Comparison of ENCODE assay signal across 18 cellular contexts in the genomic region with DNA sequence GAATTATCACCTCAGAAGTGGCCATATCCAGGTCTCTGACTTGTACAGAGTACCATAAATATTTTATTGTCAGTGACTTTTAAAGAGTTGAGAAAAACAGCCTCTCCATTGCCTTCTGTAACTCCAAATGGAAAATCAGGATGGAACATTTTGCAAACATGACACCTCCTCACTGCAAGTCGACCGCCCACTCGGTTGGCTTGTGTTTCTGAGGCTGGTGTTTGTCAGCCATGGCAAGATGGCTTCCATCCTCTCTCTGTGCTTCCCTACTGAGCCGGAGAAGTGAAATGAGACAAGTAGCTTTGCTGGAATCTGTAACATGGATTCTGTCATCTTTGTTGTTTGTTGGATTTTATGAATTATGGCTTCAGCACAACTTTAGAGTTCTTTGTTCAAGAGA.
A peak's percentile ranks its signal among the peaks of the same experiment; 100 is the strongest.
DNase-seq lines count a peak whose midpoint lies in the region; ATAC-seq and TF ChIP-seq lines count a peak whose summit lies in the region.
"Had no signal": no experiment of that assay in that cellular context is flagged by ENCODE, and none has a peak within 500 bp of the region (broad histone marks: within the 10 kb centered on the region; RNA-seq: fewer than 3 reads in every experiment).

No MANE protein-coding gene starts in this region.

- no peak overlapping the region for H3K4me3 ChIP-seq in left ventricle myocardium inferior
- H3K4me3 ChIP-seq in heart left ventricle, result no peak overlapping the region
- H3K4me3 ChIP-seq in gastrocnemius medialis, result no peak overlapping the region
- no peak overlapping the region for H3K4me3 ChIP-seq in endodermal cell (ENCODE audit: low read length)
- H3K4me3 ChIP-seq: A549; BLaER1 treated with 17β-estradiol and CSF1 and Interleukin-3, amounts not matched to agents 10 nM and 100 nM had no signal

- peak overlapping the region; percentile 8 for H3K27ac ChIP-seq in left ventricle myocardium inferior (replicated peaks)
- no peak overlapping the region for H3K27ac ChIP-seq in heart left ventricle
- H3K27ac ChIP-seq in gastrocnemius medialis, result peak overlapping the region; percentile 8 to 92 (median 58)
- no peak overlapping the region for H3K27ac ChIP-seq in endodermal cell (ENCODE audit: low read depth, low read length)
- H3K27ac ChIP-seq: 22Rv1; A549; BLaER1 treated with 17β-estradiol and CSF1 and Interleukin-3, amounts not matched to agents 10 nM and 100 nM; C4-2B had no signal

- in situ Hi-C loops in gastrocnemius medialis (cut with MboI; ENCODE audit: low sequenced_read_pairs in 4 of 4), result no loop called here

- no peak overlapping the region for H3K27ac Mint-ChIP-seq in activated T-cell treated with anti-CD3 and anti-CD28 coated beads, Interleukin-2, amount 50 U/mL, for 24 hours
- no peak overlapping the region for H3K27ac Mint-ChIP-seq in endodermal cell
- H3K27ac Mint-ChIP-seq: B cell; CD4-positive, alpha-beta T cell; CD8-positive, alpha-beta T cell had no signal

- no peaks in the 10 kb centered on the region for H3K36me3 ChIP-seq in left ventricle myocardium inferior
- no peaks in the 10 kb centered on the region for H3K36me3 ChIP-seq in heart left ventricle
- H3K36me3 ChIP-seq in gastrocnemius medialis, result no peaks in the 10 kb centered on the region
- H3K36me3 ChIP-seq in endodermal cell (ENCODE audit: control insufficient read depth, insufficient read depth, low read length), result no peaks in the 10 kb centered on the region
- H3K36me3 ChIP-seq: BLaER1 treated with 17β-estradiol and CSF1 and Interleukin-3, amounts not matched to agents 10 nM and 100 nM had no signal

- no peak overlapping the region for H3K9ac ChIP-seq in endodermal cell (ENCODE audit: extremely low read depth, low read length, poor library complexity, severe bottlenecking)
- H3K9ac ChIP-seq: BLaER1 treated with 17β-estradiol and CSF1 and Interleukin-3, amounts not matched to agents 10 nM and 100 nM had no signal

- TF ChIP-seq POLR2A in heart left ventricle (IDR thresholded peaks at IDR 0.05) (no peak), gastrocnemius medialis (IDR thresholded peaks at IDR 0.05) (no peak)

- no peaks in the 10 kb centered on the region for H3K27me3 ChIP-seq in left ventricle myocardium inferior (ENCODE audit: low read depth)
- no peaks in the 10 kb centered on the region for H3K27me3 ChIP-seq in heart left ventricle
- H3K27me3 ChIP-seq in gastrocnemius medialis, result no peaks in the 10 kb centered on the region
- H3K27me3 ChIP-seq in endodermal cell (ENCODE audit: control insufficient read depth, insufficient read depth, low read length, poor library complexity, severe bottlenecking), result no peaks in the 10 kb centered on the region
- H3K27me3 ChIP-seq: BLaER1 treated with 17β-estradiol and CSF1 and Interleukin-3, amounts not matched to agents 10 nM and 100 nM had no signal

- intact Hi-C loops in left ventricle myocardium inferior (cut with micrococcal nuclease) (no loop called here), heart left ventricle (cut with DNase I) (no loop called here), gastrocnemius medialis (cut with DNase I; ENCODE audit: low total_unique reads) (loop anchor here (5.0 to 10.0 kb wide), 2 partner anchors 102 to 241 kb away; no protein-coding TSS in a partner anchor)

- peaks cover 28% of the 10 kb centered on the region for H3K9me3 Mint-ChIP-seq in activated T-cell treated with anti-CD3 and anti-CD28 coated beads, Interleukin-2, amount 50 U/mL, for 24 hours
- H3K9me3 Mint-ChIP-seq in endodermal cell, result no peaks in the 10 kb centered on the region

- no peaks in the 10 kb centered on the region for H3K9me3 ChIP-seq in left ventricle myocardium inferior (replicated peaks)
- peaks cover 0 to 4% (median 0%) of the 10 kb centered on the region in 12 donors for H3K9me3 ChIP-seq in heart left ventricle
- no peaks in the 10 kb centered on the region for H3K9me3 ChIP-seq in gastrocnemius medialis
- no peaks in the 10 kb centered on the region for H3K9me3 ChIP-seq in endodermal cell (ENCODE audit: control insufficient read depth, low read length)
- H3K9me3 ChIP-seq: A549, Caco-2 had no signal

- H3K27me3 Mint-ChIP-seq in activated T-cell treated with anti-CD3 and anti-CD28 coated beads, Interleukin-2, amount 50 U/mL, for 24 hours, result no peaks in the 10 kb centered on the region
- H3K27me3 Mint-ChIP-seq in endodermal cell (ENCODE audit: insufficient read depth), result no peaks in the 10 kb centered on the region
- H3K27me3 Mint-ChIP-seq: B cell; CD4-positive, alpha-beta T cell had no signal

- no peak for DNase-seq in left ventricle myocardium inferior
- no peak for DNase-seq in heart left ventricle
- DNase-seq in occipital lobe (lab: John Stamatoyannopoulos, UW), result peak; percentile 47
- DNase-seq in gastrocnemius medialis, result no peak
- no peak for DNase-seq in activated T-cell treated with anti-CD3 and anti-CD28 coated beads, Interleukin-2, amount 50 U/mL, for 24 hours
- no peak for DNase-seq in NCI-H82 (lab: John Stamatoyannopoulos, UW)
- DNase-seq in endodermal cell, result no peak
- DNase-seq: Caco-2; Calu3; CD4-positive, alpha-beta T cell; CD8-positive, alpha-beta T cell; DMS79 treated with DMSO at 0.1 percent for 48 hours; GF-D8 had no signal

- H3K4me1 Mint-ChIP-seq in activated T-cell treated with anti-CD3 and anti-CD28 coated beads, Interleukin-2, amount 50 U/mL, for 24 hours (ENCODE audit: low read depth), result no peaks in the 10 kb centered on the region
- peaks cover 7% of the 10 kb centered on the region for H3K4me1 Mint-ChIP-seq in endodermal cell
- H3K4me1 Mint-ChIP-seq: B cell had no signal

- H3K4me1 ChIP-seq in left ventricle myocardium inferior (peaks cover 32% of the 10 kb centered on the region), heart left ventricle (peaks cover 0 to 30% (median 1%) of the 10 kb centered on the region in 12 donors), gastrocnemius medialis (peaks cover 34 to 50% of the 10 kb centered on the region in 2 donors), endodermal cell (ENCODE audit: control insufficient read depth, insufficient read depth, low read length) (no peaks in the 10 kb centered on the region)
- H3K4me1 ChIP-seq: A549, Caco-2 had no signal

- WGBS in heart left ventricle, 4 donors, result 71 to 88% (median 82%) methylated on average over 4 of the region's 4 CpGs
- 89 to 95% methylated on average over 4 of the region's 4 CpGs for WGBS in endodermal cell (ENCODE audit: insufficient coverage in 1 of 2, insufficient read length in 1 of 2), 2 experiments

- TF ChIP-seq CTCF in left ventricle myocardium inferior (IDR thresholded peaks at IDR 0.05; ENCODE audit: borderline replicate concordance) (no peak), heart left ventricle (IDR thresholded peaks at IDR 0.05) (no peak), gastrocnemius medialis (IDR thresholded peaks at IDR 0.05 in 4 of 5, conservative IDR thresholded peaks at IDR 0.05 in 1 of 5) (no peak), endodermal cell (conservative IDR thresholded peaks at IDR 0.05) (no peak)

- ATAC-seq in heart left ventricle (no peak), gastrocnemius medialis (no peak)
- ATAC-seq: A549; CD8-positive, alpha-beta T cell had no signal

- H3K36me3 Mint-ChIP-seq in activated T-cell treated with anti-CD3 and anti-CD28 coated beads, Interleukin-2, amount 50 U/mL, for 24 hours (ENCODE audit: low read depth), result no peaks in the 10 kb centered on the region
- H3K36me3 Mint-ChIP-seq in endodermal cell (ENCODE audit: low read depth), result no peaks in the 10 kb centered on the region
- H3K36me3 Mint-ChIP-seq: CD8-positive, alpha-beta T cell had no signal

- H3K4me3 Mint-ChIP-seq in activated T-cell treated with anti-CD3 and anti-CD28 coated beads, Interleukin-2, amount 50 U/mL, for 24 hours, result no peak overlapping the region
- no peak overlapping the region for H3K4me3 Mint-ChIP-seq in endodermal cell
- H3K4me3 Mint-ChIP-seq: B cell; CD4-positive, alpha-beta T cell; CD8-positive, alpha-beta T cell had no signal

Comparison
In these comparisons a context has a peak if more than half of its experiments do, and no peak if none do; other contexts are left out.
1. H3K27ac ChIP-seq: peak in left ventricle myocardium inferior (single experiment) and gastrocnemius medialis (4 of 4); none in heart left ventricle (0 of 12) and endodermal cell (single experiment).